14 cellular contexts compared by ENCODE assay signal in genomic region chr3:187902041-187902471, GRCh38.
DNase-seq lines count a peak whose midpoint lies in the region; ATAC-seq lines count a peak whose summit lies in the region.
"Had no signal": no experiment of that assay in that cellular context is flagged by ENCODE, and none has a peak within 500 bp of the region (broad histone marks: within the 10 kb centered on the region; RNA-seq: fewer than 3 reads in every experiment).

No MANE protein-coding gene starts in this region.

- H3K36me3 Mint-ChIP-seq in memory B cell (no peaks in the 10 kb centered on the region), T-cell (no peaks in the 10 kb centered on the region)
- H3K36me3 Mint-ChIP-seq: CD8-positive, alpha-beta T cell had no signal

- POLR2A ChIA-PET in T-cell (lab: Charles Lee), result no interaction called here

- ATAC-seq in GM19328 (IDR thresholded peaks at IDR 0.05; ENCODE audit: unreplicated experiment) (peak; percentile 67), HG02678 (IDR thresholded peaks at IDR 0.05; ENCODE audit: unreplicated experiment) (peak; percentile 64), HG03565 (IDR thresholded peaks at IDR 0.05; ENCODE audit: unreplicated experiment) (peak; percentile 43), memory B cell (ENCODE audit: low read depth) (peak; percentile 81), T-cell (replicated peaks in 1 of 4) (no peak)
- ATAC-seq: CD8-positive, alpha-beta T cell had no signal

- H3K27ac Mint-ChIP-seq in memory B cell (no peak overlapping the region), T-cell (no peak overlapping the region)
- H3K27ac Mint-ChIP-seq: CD8-positive, alpha-beta T cell; dendritic cell treated with granulocyte-macrophage colony-stimulating factor and Interleukin-4, amounts not matched to agents 40 ng/mL and 50 ng/mL, for 4 days had no signal

- DNase-seq in memory B cell (ENCODE audit: low spot score in 2 of 2) (peak in 1 of 2 donors; percentile 22), T-cell (no peak), NCI-H2081 treated with DMSO at 0.1 percent for 48 hours (lab: John Stamatoyannopoulos, UW) (no peak)
- DNase-seq in stimulated activated CD4-positive, alpha-beta T cell treated with anti-CD3 and anti-CD28 coated beads, Interleukin-1b, Interleukin-23, amount 100 ng/mL, for 48 hours, result no peak
- no peak for DNase-seq in activated CD4-positive, alpha-beta T cell treated with anti-CD3 and anti-CD28 coated beads, Interleukin-2, amount 50 U/mL, for 4 hours
- DNase-seq: CD8-positive, alpha-beta T cell; GOT3; NCI-H2029; spleen had no signal

- H3K27me3 Mint-ChIP-seq in memory B cell (peaks cover 18% of the 10 kb centered on the region), T-cell (no peaks in the 10 kb centered on the region)
- H3K27me3 Mint-ChIP-seq: dendritic cell treated with granulocyte-macrophage colony-stimulating factor and Interleukin-4, amounts not matched to agents 40 ng/mL and 50 ng/mL, for 4 days had no signal

- H3K4me1 Mint-ChIP-seq in memory B cell (peaks cover 11% of the 10 kb centered on the region), T-cell (no peaks in the 10 kb centered on the region)
- H3K4me1 Mint-ChIP-seq: neural crest cell had no signal

- H3K4me3 Mint-ChIP-seq in memory B cell (peak overlapping the region; percentile 48), T-cell (no peak overlapping the region)
- H3K4me3 Mint-ChIP-seq: CD8-positive, alpha-beta T cell; dendritic cell treated with granulocyte-macrophage colony-stimulating factor and Interleukin-4, amounts not matched to agents 40 ng/mL and 50 ng/mL, for 4 days; neural crest cell had no signal

- CTCF ChIA-PET in T-cell (lab: Charles Lee), result no interaction called here

- no peaks in the 10 kb centered on the region for H3K9me3 Mint-ChIP-seq in memory B cell
- H3K9me3 Mint-ChIP-seq in T-cell, result no peaks in the 10 kb centered on the region
- H3K9me3 Mint-ChIP-seq: CD8-positive, alpha-beta T cell; dendritic cell treated with granulocyte-macrophage colony-stimulating factor and Interleukin-4, amounts not matched to agents 40 ng/mL and 50 ng/mL, for 4 days; neural crest cell had no signal

Comparison
In these comparisons a context has a peak if more than half of its experiments do, and no peak if none do; other contexts are left out.
1. ATAC-seq: peak in GM19328 (single experiment), HG02678 (single experiment), HG03565 (single experiment) and memory B cell (single experiment); none in T-cell (0 of 4).